ENCODE assay signal across 18 cellular contexts in the genomic region with DNA sequence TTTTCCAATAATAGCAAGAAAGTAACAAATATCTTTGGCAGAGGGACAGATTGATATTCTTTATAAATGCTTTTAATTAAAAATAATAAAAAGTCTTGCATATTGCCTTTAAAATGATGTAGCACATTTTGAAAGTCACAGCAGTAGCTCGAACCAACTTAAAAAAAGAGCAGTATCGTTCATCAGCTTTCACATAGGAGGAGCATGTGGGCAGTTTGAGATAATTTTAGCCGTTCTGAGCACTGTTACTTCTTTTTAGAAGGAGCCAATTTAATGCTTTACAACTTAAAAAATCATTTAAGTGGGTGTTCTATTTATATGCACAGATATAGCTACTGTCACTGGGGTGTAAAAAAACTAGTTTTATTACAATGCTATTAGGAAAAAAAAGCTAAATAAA.
"Had no signal": no experiment of that assay in that cellular context is flagged by ENCODE, and none has a peak within 500 bp of the region (broad histone marks: within the 10 kb centered on the region; RNA-seq: fewer than 3 reads in every experiment).

No MANE protein-coding gene starts in this region.

- H3K4me1 Mint-ChIP-seq: endodermal cell had no signal

- H3K27ac Mint-ChIP-seq: dendritic cell treated with granulocyte-macrophage colony-stimulating factor and Interleukin-4, amounts not matched to agents 40 ng/mL and 50 ng/mL, for 4 days; effector memory CD8-positive, alpha-beta T cell; endodermal cell had no signal

- DNase-seq: colonic mucosa; cortex of kidney; dermis blood vessel endothelial cell; dorsolateral prefrontal cortex; effector CD8-positive, alpha-beta T cell; effector memory CD4-positive, alpha-beta T cell; effector memory CD8-positive, alpha-beta T cell; endodermal cell; erythroblast; esophagus squamous epithelium; foreskin fibroblast; foreskin keratinocyte; foreskin melanocyte; gastrocnemius medialis; glutamatergic neuron; heart left ventricle; heart right ventricle had no signal

- H3K27me3 Mint-ChIP-seq: dendritic cell treated with granulocyte-macrophage colony-stimulating factor and Interleukin-4, amounts not matched to agents 40 ng/mL and 50 ng/mL, for 4 days; effector memory CD8-positive, alpha-beta T cell had no signal

- H3K9me3 Mint-ChIP-seq: dendritic cell treated with granulocyte-macrophage colony-stimulating factor and Interleukin-4, amounts not matched to agents 40 ng/mL and 50 ng/mL, for 4 days had no signal

- H3K4me3 Mint-ChIP-seq: dendritic cell treated with granulocyte-macrophage colony-stimulating factor and Interleukin-4, amounts not matched to agents 40 ng/mL and 50 ng/mL, for 4 days; effector memory CD8-positive, alpha-beta T cell; endodermal cell had no signal
